ENCODE assay signal across 11 cellular contexts in genomic region chr2:89833116-89833779, GRCh38.
DNase-seq lines count a peak whose midpoint lies in the region; ATAC-seq and TF ChIP-seq lines count a peak whose summit lies in the region.
"Had no signal": no experiment of that assay in that cellular context is flagged by ENCODE, and none has a peak within 500 bp of the region (broad histone marks: within the 10 kb centered on the region; RNA-seq: fewer than 3 reads in every experiment).

No MANE protein-coding gene starts in this region.

- H3K4ac ChIP-seq in neuronal stem cell (ENCODE audit: low read length) = no peak overlapping the region

- H4K8ac ChIP-seq in neuronal stem cell (ENCODE audit: low read depth, low read length) = no peak overlapping the region

- no peak overlapping the region for H2BK5ac ChIP-seq in neuronal stem cell (ENCODE audit: low read length)

- no peak overlapping the region for H2BK15ac ChIP-seq in neuronal stem cell (ENCODE audit: low read length)

- H3K4me3 ChIP-seq in heart right ventricle (no peak overlapping the region), neuronal stem cell (ENCODE audit: low read length in 2 of 2) (no peak overlapping the region)
- H3K4me3 ChIP-seq: ovary had no signal

- H2AFZ ChIP-seq in neuronal stem cell (ENCODE audit: low read length) = no peak overlapping the region

- H3K18ac ChIP-seq in neuronal stem cell (ENCODE audit: low read length) = no peak overlapping the region

- no peak overlapping the region for H2AK5ac ChIP-seq in neuronal stem cell (ENCODE audit: low read depth, low read length)

- no peak overlapping the region for H2BK12ac ChIP-seq in neuronal stem cell (ENCODE audit: low read length)

- H3K9me3 ChIP-seq in heart right ventricle (peaks cover 0 to 48% (median 4%) of the 10 kb centered on the region in 11 donors), neuronal stem cell (replicated peaks in 1 of 2; ENCODE audit: control insufficient read depth in 2 of 2, insufficient read depth in 1 of 2, low read depth in 1 of 2, low read length in 2 of 2) (peaks cover 30 to 41% of the 10 kb centered on the region in 2 donors)

- H3K9ac ChIP-seq in neuronal stem cell (ENCODE audit: low read depth, low read length, poor library complexity) = no peak overlapping the region

- intact Hi-C loops in heart right ventricle (cut with DNase I) = loop anchor here in 1 of 10 donors (5.0 kb wide), 1 partner anchor 51 kb away; no protein-coding TSS in a partner anchor

- ATAC-seq in GM18499 (IDR thresholded peaks at IDR 0.05; ENCODE audit: insufficient read depth, unreplicated experiment) (peak; percentile 39), GM21515 (IDR thresholded peaks at IDR 0.05; ENCODE audit: unreplicated experiment) (peak; percentile 58), HG03196 (IDR thresholded peaks at IDR 0.05; ENCODE audit: unreplicated experiment) (peak; percentile 57), heart right ventricle (peak; percentile 55 to 83 (median 72))

- no peak overlapping the region for H3K27ac ChIP-seq in heart right ventricle
- H3K27ac ChIP-seq in neuronal stem cell (replicated peaks; ENCODE audit: low read length) = no peak overlapping the region
- H3K27ac ChIP-seq: C4-2B, ovary had no signal

- no peak for DNase-seq in heart right ventricle
- no peak for DNase-seq in neuronal stem cell (ENCODE audit: low spot score)
- DNase-seq in central memory CD4-positive, alpha-beta T cell = no peak
- no peak for DNase-seq in SW480 (ENCODE audit: low spot score)
- no peak for DNase-seq in NCI-H1092 treated with DMSO at 0.1 percent for 48 hours (lab: John Stamatoyannopoulos, UW)
- DNase-seq: NCI-H1417 treated with DMSO at 0.1 percent for 48 hours, ovary had no signal

- no peak overlapping the region for H2BK120ac ChIP-seq in neuronal stem cell (ENCODE audit: low read depth, low read length)

- TF ChIP-seq CTCF in heart right ventricle (IDR thresholded peaks at IDR 0.05) = no peak

- H3K27me3 ChIP-seq in heart right ventricle (no peaks in the 10 kb centered on the region), neuronal stem cell (ENCODE audit: control insufficient read depth in 3 of 3, insufficient read depth in 3 of 3, low read depth in 1 of 3, low read length in 3 of 3) (no peaks in the 10 kb centered on the region)
- H3K27me3 ChIP-seq: ovary had no signal

- H4K91ac ChIP-seq in neuronal stem cell (ENCODE audit: low read depth, low read length, poor library complexity) = no peak overlapping the region

- H3K23ac ChIP-seq in neuronal stem cell (ENCODE audit: low read depth, low read length, poor library complexity) = no peak overlapping the region

- 74 to 76% methylated on average over 12 of the region's 12 CpGs for WGBS in heart right ventricle, 2 donors
- WGBS in neuronal stem cell (ENCODE audit: extremely low coverage in 2 of 2, insufficient read length in 2 of 2, insufficient replicate concordance in 1 of 2), 2 donors = 98 to 100% methylated on average over 1 to 5 of the region's 12 CpGs

- H3K36me3 ChIP-seq in heart right ventricle (no peaks in the 10 kb centered on the region), neuronal stem cell (replicated peaks in 1 of 2; ENCODE audit: control insufficient read depth in 2 of 2, insufficient read depth in 2 of 2, low read length in 2 of 2) (no peaks in the 10 kb centered on the region)
- H3K36me3 ChIP-seq: ovary had no signal

- no peak overlapping the region for H3K14ac ChIP-seq in neuronal stem cell (ENCODE audit: low read length)

- no peaks in the 10 kb centered on the region for H3K79me1 ChIP-seq in neuronal stem cell (ENCODE audit: low read depth, low read length)

- no peaks in the 10 kb centered on the region for H3K4me1 ChIP-seq in heart right ventricle
- H3K4me1 ChIP-seq in neuronal stem cell (ENCODE audit: control insufficient read depth in 2 of 2, insufficient read depth in 1 of 2, low read depth in 1 of 2, low read length in 2 of 2) = no peaks in the 10 kb centered on the region

- H3K4me2 ChIP-seq in neuronal stem cell (ENCODE audit: insufficient read depth, low read length, poor library complexity, severe bottlenecking) = no peak overlapping the region
